Comparison of ENCODE assay signal across 1 cellular context in the genomic region with DNA sequence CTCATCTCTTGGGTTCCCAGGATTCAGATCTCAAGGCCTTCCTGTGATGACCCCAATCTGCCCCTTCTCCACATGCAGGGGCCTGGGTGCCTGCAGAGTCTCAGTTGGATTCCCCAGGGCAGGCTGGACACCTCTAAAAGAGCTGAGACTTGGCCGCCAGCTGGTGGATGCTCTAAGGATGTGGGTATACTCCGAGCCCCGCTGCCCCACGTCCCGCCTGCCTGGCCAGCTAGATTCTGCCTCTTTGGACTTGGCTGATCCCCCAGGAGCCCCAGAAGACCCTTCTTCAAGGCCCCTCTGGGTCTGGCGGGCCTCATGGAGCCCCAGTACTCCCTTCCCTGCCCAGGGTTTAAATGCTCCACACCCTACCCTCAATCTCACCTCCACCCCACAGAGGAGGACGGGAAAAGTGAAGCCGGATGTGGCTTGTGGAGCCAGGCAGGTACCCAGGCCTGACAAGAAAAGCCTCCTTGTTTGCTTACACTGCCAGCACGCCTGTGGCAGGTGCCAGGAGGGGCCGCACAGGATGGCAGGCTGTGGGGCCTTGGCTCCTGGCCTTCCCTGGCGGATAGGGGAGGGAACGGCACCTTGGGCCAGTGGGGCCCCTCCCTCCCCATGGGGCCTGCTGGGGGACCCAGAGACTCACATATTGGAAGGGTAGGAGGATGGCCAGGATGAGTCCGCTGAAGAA.
TF ChIP-seq lines count a peak whose summit lies in the region.

No MANE protein-coding gene starts in this region.

TF ChIP-seq in H1, 55 proteins besides CTCF, POLR2A, EP300 and RAD21:
- TF ChIP-seq KDM4A (IDR thresholded peaks at IDR 0.05; ENCODE audit: low read depth, low read length, severe bottlenecking), result no peak
- no peak for TF ChIP-seq SRF (IDR thresholded peaks at IDR 0.05; ENCODE audit: low read depth, low read length)
- TF ChIP-seq GABPA (IDR thresholded peaks at IDR 0.05; ENCODE audit: borderline replicate concordance, insufficient read depth, low read length), result no peak
